Comparison of ENCODE assay signal across 13 cellular contexts in the genomic region with DNA sequence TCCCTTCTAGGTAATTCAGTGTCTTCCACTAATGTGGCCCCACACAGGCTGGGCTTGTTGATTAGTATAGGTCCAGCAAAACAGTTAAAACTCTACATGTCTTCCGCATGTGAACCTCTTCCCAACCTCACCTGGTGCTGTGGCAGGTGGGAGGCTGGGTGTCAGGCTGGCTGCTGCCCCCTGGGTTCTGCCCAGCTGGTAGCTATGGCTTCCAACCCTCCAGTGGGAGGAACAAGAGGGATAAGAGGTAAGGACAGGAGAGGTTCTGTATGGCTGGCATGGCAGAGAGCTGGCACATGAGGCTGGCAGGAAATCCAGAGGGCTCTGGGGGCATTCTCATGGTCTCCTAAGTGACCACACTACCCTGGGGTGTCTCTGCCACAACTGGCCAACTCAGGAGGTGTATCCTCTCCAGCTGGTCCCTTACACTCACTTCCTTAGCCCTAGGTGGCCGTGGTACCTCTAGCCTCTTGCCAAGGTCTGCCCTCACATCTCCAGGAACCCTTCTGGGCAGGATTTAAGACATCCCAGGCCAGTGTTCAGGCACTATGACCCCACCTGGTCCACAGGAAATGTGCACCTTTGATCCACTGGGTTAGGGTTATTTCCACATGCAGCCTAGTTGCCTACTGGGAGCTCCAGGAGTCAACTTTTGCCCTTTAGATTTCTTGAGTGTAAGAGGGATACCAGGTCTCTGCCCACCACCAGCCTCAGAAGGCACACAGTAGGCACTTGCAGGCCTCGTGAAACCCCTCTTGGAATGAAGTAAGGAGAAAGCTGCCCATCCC.
"Had no signal": no experiment of that assay in that cellular context is flagged by ENCODE, and none has a peak within 500 bp of the region (broad histone marks: within the 10 kb centered on the region; RNA-seq: fewer than 3 reads in every experiment).

No MANE protein-coding gene starts in this region.

- H3K36me3 ChIP-seq: breast epithelium, heart right ventricle, neutrophil, right lobe of liver had no signal

- ATAC-seq: activated CD8-positive, alpha-beta memory T cell treated with anti-CD3 and anti-CD28 coated beads, Interleukin-2, amount 10 ng/mL, durations not matched to agents 7 days and 5 days; heart right ventricle; right lobe of liver had no signal

- H3K27me3 ChIP-seq: breast epithelium, heart right ventricle, right lobe of liver had no signal

- H3K4me1 ChIP-seq: breast epithelium, right lobe of liver had no signal

- DNase-seq: activated CD8-positive, alpha-beta memory T cell treated with anti-CD3 and anti-CD28 coated beads, Interleukin-2, amount 10 ng/mL, durations not matched to agents 7 days and 5 days; activated gamma-delta T cell; activated naive CD8-positive, alpha-beta T cell treated with anti-CD3 and anti-CD28 coated beads, Interleukin-2, amount 10 ng/mL, durations not matched to agents 7 days and 5 days; heart right ventricle; kidney glomerular epithelial cell; naive B cell; stimulated activated CD4-positive, alpha-beta T cell treated with anti-CD3 and anti-CD28 coated beads, Interleukin-1b, Interleukin-23, amount 100 ng/mL, for 48 hours; stimulated activated naive CD4-positive, alpha-beta T cell; T-helper 1 cell had no signal

- H3K9me3 ChIP-seq: neutrophil, right lobe of liver had no signal

- H3K27ac ChIP-seq: breast epithelium, heart right ventricle, neutrophil, right lobe of liver, VCaP had no signal

- H3K4me3 ChIP-seq: breast epithelium, heart right ventricle, right lobe of liver had no signal
